Comparison of ENCODE assay signal across 11 cellular contexts in genomic region chr3:171874879-171875278, GRCh38. TPM values are rescaled to one million over a fixed set of nuclear protein-coding genes. Genes with fewer than 3 reads are reported as not detected.
DNase-seq lines count a peak whose midpoint lies in the region; ATAC-seq, FAIRE-seq and TF ChIP-seq lines count a peak whose summit lies in the region.
"Had no signal": no experiment of that assay in that cellular context is flagged by ENCODE, and none has a peak within 500 bp of the region (broad histone marks: within the 10 kb centered on the region; RNA-seq: fewer than 3 reads in every experiment).

No MANE protein-coding gene starts in this region.

- 68 to 72% methylated on average over 3 to 4 of the region's 4 CpGs for whole genome bisulfite sequencing in gastroesophageal sphincter (ENCODE audit: low coverage in 1 of 2), 2 donors

- H3K4me3 Mint-ChIP-seq in GM23338 = no peak overlapping the region; the same call in 2 of the 3 replicates
- no peak overlapping the region for H3K4me3 Mint-ChIP-seq in stimulated activated memory B cell treated with anti-CD40 and anti-IgM and Interleukin-4, amounts not matched to agents 10 μg/mL and 1 μg/mL and 100 μg/mL, for 72 hours
- H3K4me3 Mint-ChIP-seq: CD8-positive, alpha-beta memory T cell had no signal

- no peak for TF ChIP-seq POLR2A in gastroesophageal sphincter (IDR thresholded peaks at IDR 0.05)

- H3F3A ChIP-seq in GM23338 (replicated peaks; ENCODE audit: low read depth) = no peaks in the 10 kb centered on the region

- no peaks in the 10 kb centered on the region; the same call in 2 of the 3 replicates for H3K9me3 Mint-ChIP-seq in GM23338
- H3K9me3 Mint-ChIP-seq in stimulated activated memory B cell treated with anti-CD40 and anti-IgM and Interleukin-4, amounts not matched to agents 10 μg/mL and 1 μg/mL and 100 μg/mL, for 72 hours = no peaks in the 10 kb centered on the region
- H3K9me3 Mint-ChIP-seq: CD8-positive, alpha-beta memory T cell had no signal

- H3K36me3 Mint-ChIP-seq in GM23338 (ENCODE audit: low read depth) = no peaks in the 10 kb centered on the region
- H3K36me3 Mint-ChIP-seq in stimulated activated memory B cell treated with anti-CD40 and anti-IgM and Interleukin-4, amounts not matched to agents 10 μg/mL and 1 μg/mL and 100 μg/mL, for 72 hours = no peaks in the 10 kb centered on the region
- H3K36me3 Mint-ChIP-seq: CD8-positive, alpha-beta memory T cell had no signal

- H3K27ac Mint-ChIP-seq in GM23338 = peak overlapping the region; percentile 79; the same call in 1 of the 2 replicates
- H3K27ac Mint-ChIP-seq in stimulated activated memory B cell treated with anti-CD40 and anti-IgM and Interleukin-4, amounts not matched to agents 10 μg/mL and 1 μg/mL and 100 μg/mL, for 72 hours = no peak overlapping the region
- H3K27ac Mint-ChIP-seq: CD8-positive, alpha-beta memory T cell had no signal

- H3K79me2 ChIP-seq in GM23338 (replicated peaks; ENCODE audit: insufficient read depth) = no peaks in the 10 kb centered on the region

- H3K27ac ChIP-seq in GM23338 (ENCODE audit: low read depth) (peak overlapping the region; percentile 48; the same call in 1 of the 2 replicates), gastroesophageal sphincter (peak overlapping the region in 3 of 4 donors; percentile 53 to 59 (median 58))

- no peak for DNase-seq in GM23338 (ENCODE audit: low spot score)
- DNase-seq: CD8-positive, alpha-beta memory T cell; NCI-H69; nucleus accumbens had no signal

- H3K9me3 ChIP-seq in gastroesophageal sphincter (no peaks in the 10 kb centered on the region), skeletal muscle satellite cell (replicated peaks; ENCODE audit: low read length) (no peaks in the 10 kb centered on the region)

- H3K4me1 ChIP-seq in GM23338 (ENCODE audit: insufficient read depth) (peaks cover 21% of the 10 kb centered on the region), gastroesophageal sphincter (peaks cover 16 to 51% (median 37%) of the 10 kb centered on the region in 3 donors), skeletal muscle satellite cell (ENCODE audit: control insufficient read depth, insufficient read depth, low read length) (peaks cover 51% of the 10 kb centered on the region)

- peak; percentile 34 for FAIRE-seq in TTC549 (lab: Jason Lieb, UNC)

- H3K9me2 ChIP-seq in GM23338 (ENCODE audit: insufficient read depth) = peaks cover 5% of the 10 kb centered on the region; the same call in 1 of the 2 replicates

- H3K4me3 ChIP-seq in GM23338 = no peak overlapping the region
- H3K4me3 ChIP-seq in gastroesophageal sphincter = no peak overlapping the region
- peak overlapping the region; percentile 40 for H3K4me3 ChIP-seq in skeletal muscle satellite cell (ENCODE audit: low read length)

- H3K27me3 ChIP-seq in GM23338 (ENCODE audit: insufficient read depth) (no peaks in the 10 kb centered on the region), gastroesophageal sphincter (no peaks in the 10 kb centered on the region), skeletal muscle satellite cell (ENCODE audit: control insufficient read depth, insufficient read depth, low read length) (no peaks in the 10 kb centered on the region)

- peaks cover 6% of the 10 kb centered on the region for H3K27me3 Mint-ChIP-seq in GM23338 (ENCODE audit: insufficient read depth, low read depth, poor library complexity)
- no peaks in the 10 kb centered on the region for H3K27me3 Mint-ChIP-seq in stimulated activated memory B cell treated with anti-CD40 and anti-IgM and Interleukin-4, amounts not matched to agents 10 μg/mL and 1 μg/mL and 100 μg/mL, for 72 hours

- TF ChIP-seq EP300 in gastroesophageal sphincter (IDR thresholded peaks at IDR 0.05) = no peak

- TF ChIP-seq CTCF in GM23338 (conservative IDR thresholded peaks at IDR 0.05; ENCODE audit: low read depth in 2 of 2) (no peak), gastroesophageal sphincter (IDR thresholded peaks at IDR 0.05) (no peak)

- H3K9ac ChIP-seq in skeletal muscle satellite cell (ENCODE audit: low read depth, low read length) = peak overlapping the region; percentile 70

- H2AFZ ChIP-seq in GM23338 = no peak overlapping the region

- H3K36me3 ChIP-seq in GM23338 (ENCODE audit: insufficient read depth) = no peaks in the 10 kb centered on the region
- no peaks in the 10 kb centered on the region for H3K36me3 ChIP-seq in gastroesophageal sphincter
- H3K36me3 ChIP-seq in skeletal muscle satellite cell (ENCODE audit: insufficient read depth, low read length) = no peaks in the 10 kb centered on the region

- peak overlapping the region; percentile 46 for H3K4me2 ChIP-seq in GM23338
- H3K4me2 ChIP-seq in skeletal muscle satellite cell (ENCODE audit: low read length) = peak overlapping the region; percentile 61

- no peaks in the 10 kb centered on the region for H4K20me1 ChIP-seq in GM23338 (replicated peaks; ENCODE audit: insufficient read depth)

- ATAC-seq in GM23338 (no peak), gastroesophageal sphincter (no peak), HG02852 (IDR thresholded peaks at IDR 0.05; ENCODE audit: unreplicated experiment) (no peak), HG02973 (IDR thresholded peaks at IDR 0.05; ENCODE audit: unreplicated experiment) (no peak), HG02623 (IDR thresholded peaks at IDR 0.05; ENCODE audit: unreplicated experiment) (no peak)
- ATAC-seq in stimulated activated memory B cell treated with anti-CD40 and anti-IgM and Interleukin-4, amounts not matched to agents 10 μg/mL and 1 μg/mL and 100 μg/mL, for 72 hours = no peak

- H3K4me1 Mint-ChIP-seq in GM23338 = peaks cover 38% of the 10 kb centered on the region
- no peaks in the 10 kb centered on the region for H3K4me1 Mint-ChIP-seq in stimulated activated memory B cell treated with anti-CD40 and anti-IgM and Interleukin-4, amounts not matched to agents 10 μg/mL and 1 μg/mL and 100 μg/mL, for 72 hours
- H3K4me1 Mint-ChIP-seq: CD8-positive, alpha-beta memory T cell had no signal

TF ChIP-seq in GM23338, 12 proteins besides CTCF, POLR2A, EP300 and RAD21 (continues in another document):
- TF ChIP-seq NANOG (IDR thresholded peaks at IDR 0.05; ENCODE audit: borderline replicate concordance) (no peak), ZNF331 (CRISPR knock-in tag; IDR thresholded peaks at IDR 0.05; ENCODE audit: low read depth) (no peak), EZH2phosphoT487 (IDR thresholded peaks at IDR 0.05; ENCODE audit: unreplicated experiment) (no peak), EZH2 (IDR thresholded peaks at IDR 0.05; ENCODE audit: low read depth, unreplicated experiment) (no peak), ETS1 (IDR thresholded peaks at IDR 0.05) (no peak), ZNF114 (CRISPR knock-in tag; IDR thresholded peaks at IDR 0.05) (no peak), STAT1 (IDR thresholded peaks at IDR 0.05; ENCODE audit: unreplicated experiment) (no peak), POLR2AphosphoS5 (IDR thresholded peaks at IDR 0.05; ENCODE audit: low read depth) (no peak), CREB1 (CRISPR knock-in tag; IDR thresholded peaks at IDR 0.05; ENCODE audit: low read depth) (no peak)
- TF ChIP-seq, protein P1, sequence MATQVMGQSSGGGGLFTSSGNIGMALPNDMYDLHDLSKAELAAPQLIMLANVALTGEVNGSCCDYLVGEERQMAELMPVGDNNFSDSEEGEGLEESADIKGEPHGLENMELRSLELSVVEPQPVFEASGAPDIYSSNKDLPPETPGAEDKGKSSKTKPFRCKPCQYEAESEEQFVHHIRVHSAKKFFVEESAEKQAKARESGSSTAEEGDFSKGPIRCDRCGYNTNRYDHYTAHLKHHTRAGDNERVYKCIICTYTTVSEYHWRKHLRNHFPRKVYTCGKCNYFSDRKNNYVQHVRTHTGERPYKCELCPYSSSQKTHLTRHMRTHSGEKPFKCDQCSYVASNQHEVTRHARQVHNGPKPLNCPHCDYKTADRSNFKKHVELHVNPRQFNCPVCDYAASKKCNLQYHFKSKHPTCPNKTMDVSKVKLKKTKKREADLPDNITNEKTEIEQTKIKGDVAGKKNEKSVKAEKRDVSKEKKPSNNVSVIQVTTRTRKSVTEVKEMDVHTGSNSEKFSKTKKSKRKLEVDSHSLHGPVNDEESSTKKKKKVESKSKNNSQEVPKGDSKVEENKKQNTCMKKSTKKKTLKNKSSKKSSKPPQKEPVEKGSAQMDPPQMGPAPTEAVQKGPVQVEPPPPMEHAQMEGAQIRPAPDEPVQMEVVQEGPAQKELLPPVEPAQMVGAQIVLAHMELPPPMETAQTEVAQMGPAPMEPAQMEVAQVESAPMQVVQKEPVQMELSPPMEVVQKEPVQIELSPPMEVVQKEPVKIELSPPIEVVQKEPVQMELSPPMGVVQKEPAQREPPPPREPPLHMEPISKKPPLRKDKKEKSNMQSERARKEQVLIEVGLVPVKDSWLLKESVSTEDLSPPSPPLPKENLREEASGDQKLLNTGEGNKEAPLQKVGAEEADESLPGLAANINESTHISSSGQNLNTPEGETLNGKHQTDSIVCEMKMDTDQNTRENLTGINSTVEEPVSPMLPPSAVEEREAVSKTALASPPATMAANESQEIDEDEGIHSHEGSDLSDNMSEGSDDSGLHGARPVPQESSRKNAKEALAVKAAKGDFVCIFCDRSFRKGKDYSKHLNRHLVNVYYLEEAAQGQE (IDR thresholded peaks at IDR 0.05; ENCODE audit: unreplicated experiment) = no peak

RNA-seq across cellular contexts. Expression of gene TMEM212, which starts 31.7 kb away (rescaled TPM):
- not detected in 2 replicates for total RNA-seq in GM23338 (2014; rRNA removed; shearing (Covaris generic))
- not detected in 2 replicates for polyA plus RNA-seq in GM23338 (2016; fragmentation: Nextera tagmentation; extraction: Ambion mirVana)
- not detected for total RNA-seq in gastroesophageal sphincter
- not detected in 2 replicates for total RNA-seq in skeletal muscle satellite cell (2012; rRNA removed)
- total RNA-seq: CD8-positive, alpha-beta memory T cell had no signal
- polyA plus RNA-seq: CD8-positive, alpha-beta memory T cell had no signal
